ENCODE assay signal across 8 cellular contexts in genomic region chr3:179071569-179072397, GRCh38. TPM values are rescaled to one million over a fixed set of nuclear protein-coding genes. Genes with fewer than 3 reads are reported as not detected.
A peak's percentile ranks its signal among the peaks of the same experiment; 100 is the strongest.
DNase-seq lines count a peak whose midpoint lies in the region; ATAC-seq and TF ChIP-seq lines count a peak whose summit lies in the region.

Gene ZMAT3, minus strand, starts transcription at chr3:179071809. Its CDS starts 4,057 bp downstream, at chr3:179067752.

- H3K4me1 Mint-ChIP-seq in activated T-helper 17 cell treated with anti-CD3 and anti-CD28 coated beads, Interleukin-2, amount 50 U/mL, for 72 hours = peaks cover 5% of the 10 kb centered on the region
- H3K4me1 Mint-ChIP-seq in nephron progenitor cell = peaks cover 25% of the 10 kb centered on the region
- H3K4me1 Mint-ChIP-seq in stimulated activated naive CD8-positive, alpha-beta T cell treated with anti-CD3 and anti-CD28 coated beads, Interleukin-15, amount 100 ng/mL, for 72 hours = peaks cover 35% of the 10 kb centered on the region

- peak within 1 kb of the TSS; percentile 77 for H3K4me3 Mint-ChIP-seq in activated T-helper 17 cell treated with anti-CD3 and anti-CD28 coated beads, Interleukin-2, amount 50 U/mL, for 72 hours
- H3K4me3 Mint-ChIP-seq in nephron progenitor cell = peak within 1 kb of the TSS; percentile 99
- peak within 1 kb of the TSS; percentile 98 to 99 for H3K4me3 Mint-ChIP-seq in stimulated activated naive CD8-positive, alpha-beta T cell treated with anti-CD3 and anti-CD28 coated beads, Interleukin-15, amount 100 ng/mL, for 72 hours

- H3K4me3 ChIP-seq in DND-41 (ENCODE audit: low read depth in 1 of 2, low read length in 2 of 2) = peak within 1 kb of the TSS; percentile 47 to 76; a peak in 3 of 4 replicates
- H3K4me3 ChIP-seq in Karpas-422 (ENCODE audit: low read length) = peak within 1 kb of the TSS; percentile 93
- peak within 1 kb of the TSS; percentile 96 for H3K4me3 ChIP-seq in fibroblast of pulmonary artery (replicated peaks; ENCODE audit: low read depth, low read length)

- H3K9me3 Mint-ChIP-seq in activated T-helper 17 cell treated with anti-CD3 and anti-CD28 coated beads, Interleukin-2, amount 50 U/mL, for 72 hours = no peaks in the 10 kb centered on the region
- no peaks in the 10 kb centered on the region for H3K9me3 Mint-ChIP-seq in nephron progenitor cell
- H3K9me3 Mint-ChIP-seq in stimulated activated naive CD8-positive, alpha-beta T cell treated with anti-CD3 and anti-CD28 coated beads, Interleukin-15, amount 100 ng/mL, for 72 hours = no peaks in the 10 kb centered on the region

- H3K36me3 ChIP-seq in DND-41 (ENCODE audit: insufficient read depth, low read length) = peaks cover 12% of the 10 kb centered on the region; the same call in 1 of the 2 replicates
- no peaks in the 10 kb centered on the region for H3K36me3 ChIP-seq in Karpas-422 (ENCODE audit: insufficient read depth, low read length)

- H3K4me1 ChIP-seq in DND-41 (ENCODE audit: insufficient read depth, low read length) (peaks cover 29% of the 10 kb centered on the region), Karpas-422 (ENCODE audit: low read length) (peaks cover 31% of the 10 kb centered on the region)

- TF ChIP-seq CTCF in DND-41 (IDR thresholded peaks at IDR 0.05; ENCODE audit: borderline replicate concordance, extremely low read depth, low read length, poor library complexity, severe bottlenecking) (peak; percentile 7), fibroblast of pulmonary artery (IDR thresholded peaks at IDR 0.05; ENCODE audit: low read length, missing control alignments) (no peak), nephron progenitor cell (IDR thresholded peaks at IDR 0.05) (no peak)

- peak within 1 kb of the TSS; percentile 68 for H3K9ac ChIP-seq in DND-41 (ENCODE audit: low read depth, low read length)
- peak within 1 kb of the TSS; percentile 90 for H3K9ac ChIP-seq in Karpas-422 (ENCODE audit: low read length)

- H4K20me1 ChIP-seq in DND-41 (ENCODE audit: insufficient read depth, low read length) (no peaks in the 10 kb centered on the region), Karpas-422 (ENCODE audit: insufficient read depth, low read depth, low read length) (no peaks in the 10 kb centered on the region)

- peak; percentile 89 for DNase-seq in DND-41
- DNase-seq in Karpas-422 = peak; percentile 93
- peak; percentile 83 for DNase-seq in RPMI7951 (ENCODE audit: low read depth)
- DNase-seq in fibroblast of pulmonary artery (ENCODE audit: low read depth) = peak; percentile 87
- peak; percentile 87 for DNase-seq in nephron progenitor cell
- peak; percentile 77 to 83 for DNase-seq in stimulated activated naive CD8-positive, alpha-beta T cell treated with anti-CD3 and anti-CD28 coated beads, Interleukin-15, amount 100 ng/mL, for 72 hours

- peak within 1 kb of the TSS; percentile 69 for H3K4me2 ChIP-seq in DND-41 (ENCODE audit: insufficient read depth, low read length)
- H3K4me2 ChIP-seq in Karpas-422 (ENCODE audit: low read depth, low read length, poor library complexity, severe bottlenecking) = peak within 1 kb of the TSS; percentile 90

- H3K9me3 ChIP-seq in DND-41 (ENCODE audit: insufficient read depth, low read length, severe bottlenecking) (no peaks in the 10 kb centered on the region), Karpas-422 (ENCODE audit: low read length) (no peaks in the 10 kb centered on the region)

- H3K9me2 ChIP-seq in Karpas-422 (replicated peaks; ENCODE audit: insufficient read depth, low read length) = no peaks in the 10 kb centered on the region

- H3K27me3 ChIP-seq in DND-41 (ENCODE audit: insufficient read depth, low read length, poor library complexity) (no peaks in the 10 kb centered on the region), Karpas-422 (ENCODE audit: low read length) (no peaks in the 10 kb centered on the region)

- peak within 1 kb of the TSS; percentile 60 for H3K27ac Mint-ChIP-seq in activated T-helper 17 cell treated with anti-CD3 and anti-CD28 coated beads, Interleukin-2, amount 50 U/mL, for 72 hours
- peak within 1 kb of the TSS; percentile 80 for H3K27ac Mint-ChIP-seq in nephron progenitor cell
- peak within 1 kb of the TSS; percentile 95 to 97 for H3K27ac Mint-ChIP-seq in stimulated activated naive CD8-positive, alpha-beta T cell treated with anti-CD3 and anti-CD28 coated beads, Interleukin-15, amount 100 ng/mL, for 72 hours

- ATAC-seq in DND-41 (ENCODE audit: insufficient read depth, low read depth) = peak; percentile 85
- ATAC-seq in GM21825 (IDR thresholded peaks at IDR 0.05; ENCODE audit: unreplicated experiment) = peak; percentile 70
- ATAC-seq in activated T-helper 17 cell treated with anti-CD3 and anti-CD28 coated beads, Interleukin-2, amount 50 U/mL, for 72 hours (replicated peaks) = peak; percentile 90
- peak; percentile 88 for ATAC-seq in stimulated activated naive CD8-positive, alpha-beta T cell treated with anti-CD3 and anti-CD28 coated beads, Interleukin-15, amount 100 ng/mL, for 72 hours

- peaks cover 14% of the 10 kb centered on the region for H3K36me3 Mint-ChIP-seq in activated T-helper 17 cell treated with anti-CD3 and anti-CD28 coated beads, Interleukin-2, amount 50 U/mL, for 72 hours (ENCODE audit: low read depth)
- H3K36me3 Mint-ChIP-seq in nephron progenitor cell (ENCODE audit: low read depth) = peaks cover 10% of the 10 kb centered on the region

- H2AFZ ChIP-seq in DND-41 (ENCODE audit: low read depth, low read length) (peak within 1 kb of the TSS; percentile 64), Karpas-422 (ENCODE audit: low read length) (peak within 1 kb of the TSS; percentile 93)

- H3K27ac ChIP-seq in DND-41 (ENCODE audit: low read length) (peak within 1 kb of the TSS; percentile 82), Karpas-422 (ENCODE audit: low read length) (peak within 1 kb of the TSS; percentile 44)

- H3K27me3 Mint-ChIP-seq in activated T-helper 17 cell treated with anti-CD3 and anti-CD28 coated beads, Interleukin-2, amount 50 U/mL, for 72 hours = no peaks in the 10 kb centered on the region
- peaks cover 7% of the 10 kb centered on the region for H3K27me3 Mint-ChIP-seq in nephron progenitor cell (ENCODE audit: low read depth, poor library complexity)
- no peaks in the 10 kb centered on the region for H3K27me3 Mint-ChIP-seq in stimulated activated naive CD8-positive, alpha-beta T cell treated with anti-CD3 and anti-CD28 coated beads, Interleukin-15, amount 100 ng/mL, for 72 hours

- H3K79me2 ChIP-seq in DND-41 (ENCODE audit: insufficient read depth, low read length) = peaks cover 11% of the 10 kb centered on the region
- H3K79me2 ChIP-seq in Karpas-422 (ENCODE audit: low read length) = peaks cover 7% of the 10 kb centered on the region; the same call in 1 of the 2 replicates

RNA-seq across cellular contexts. Expression of gene ZMAT3, which starts in this region (rescaled TPM):
- total RNA-seq in Karpas-422 (2014; rRNA removed; shearing (Covaris generic); ENCODE audit: low replicate concordance) = 4.1 and 11.9 TPM in 2 replicates
- 5.1 and 5.8 TPM in 2 replicates for total RNA-seq in RPMI7951 (2014; rRNA removed; shearing (Covaris generic))
- 10 to 100 TPM; 20.4 to 25.3 TPM for total RNA-seq in activated T-helper 17 cell treated with anti-CD3 and anti-CD28 coated beads, Interleukin-2, amount 50 U/mL, for 72 hours

Comparison
In these comparisons a context has a peak if more than half of its experiments do, and no peak if none do; other contexts are left out.
1. Peak in every context shown above with its lines: DNase-seq, ATAC-seq, H3K4me3 ChIP-seq and H3K27ac ChIP-seq.